27 cellular contexts compared by ENCODE assay signal in genomic region chr12:133108150-133108549, GRCh38.
"Had no signal": no experiment of that assay in that cellular context is flagged by ENCODE, and none has a peak within 500 bp of the region (broad histone marks: within the 10 kb centered on the region; RNA-seq: fewer than 3 reads in every experiment).

No MANE protein-coding gene starts in this region.

- H3K4me3 ChIP-seq: Peyer's patch, SJCRH30 had no signal

- H3K27ac Mint-ChIP-seq: activated CD8-positive, alpha-beta T cell treated with anti-CD3 and anti-CD28 coated beads, Interleukin-2, amount 10 ng/mL, durations not matched to agents 7 days and 5 days; activated naive CD4-positive, alpha-beta T cell treated with anti-CD3 and anti-CD28 coated beads, Interleukin-2, amount 50 U/mL, for 24 hours; activated T-cell treated with anti-CD3 and anti-CD28 coated beads, Interleukin-2, amount 50 U/mL, for 24 hours; activated T-helper 1 cell treated with anti-CD3 and anti-CD28 coated beads, Interleukin-12 subunit alpha, Interleukin-12 subunit beta, Interleukin-2, Interleukin-4 antibody, amounts not matched to agents 30 ng/mL and 10 ng/mL and 1 ng/mL, durations not matched to agents 14 hours and 24 hours and 36 hours; brain; T-helper 17 cell; WTC11 had no signal

- H3K4me1 Mint-ChIP-seq: brain, T-helper 17 cell, WTC11 had no signal

- H3K27ac ChIP-seq: Peyer's patch, RWPE1, SJCRH30 had no signal

- H3K9ac ChIP-seq: SK-N-SH had no signal

- H3K27me3 Mint-ChIP-seq: activated naive CD4-positive, alpha-beta T cell treated with anti-CD3 and anti-CD28 coated beads, Interleukin-2, amount 50 U/mL, for 24 hours; activated T-cell treated with anti-CD3 and anti-CD28 coated beads, Interleukin-2, amount 50 U/mL, for 24 hours; brain; T-helper 17 cell had no signal

- H3K4me3 Mint-ChIP-seq: activated CD8-positive, alpha-beta T cell treated with anti-CD3 and anti-CD28 coated beads, Interleukin-2, amount 10 ng/mL, durations not matched to agents 7 days and 5 days; activated naive CD4-positive, alpha-beta T cell treated with anti-CD3 and anti-CD28 coated beads, Interleukin-2, amount 50 U/mL, for 24 hours; activated T-cell treated with anti-CD3 and anti-CD28 coated beads, Interleukin-2, amount 50 U/mL, for 24 hours; activated T-helper 1 cell treated with anti-CD3 and anti-CD28 coated beads, Interleukin-12 subunit alpha, Interleukin-12 subunit beta, Interleukin-2, Interleukin-4 antibody, amounts not matched to agents 30 ng/mL and 10 ng/mL and 1 ng/mL, durations not matched to agents 14 hours and 24 hours and 36 hours; brain; T-helper 17 cell; WTC11 had no signal

- ATAC-seq: activated CD8-positive, alpha-beta T cell treated with anti-CD3 and anti-CD28 coated beads, Interleukin-2, amount 10 ng/mL, durations not matched to agents 7 days and 5 days; T-helper 17 cell; WTC11 had no signal

- H3K4me1 ChIP-seq: Peyer's patch, SJCRH30 had no signal

- DNase-seq: activated CD4-positive, alpha-beta T cell treated with anti-CD3 and anti-CD28 coated beads for 48 hours; activated CD4-positive, alpha-beta T cell treated with anti-CD3 and anti-CD28 coated beads, Interleukin-2, amount 50 U/mL, for 4 hours; activated CD4-positive, CD25-positive, alpha-beta regulatory T cell treated with anti-CD3 and anti-CD28 coated beads, Interleukin-2, amount 50 U/mL, for 72 hours; activated CD8-positive, alpha-beta memory T cell treated with anti-CD3 and anti-CD28 coated beads, Interleukin-2, amount 50 U/mL, for 48 hours; activated CD8-positive, alpha-beta T cell treated with anti-CD3 and anti-CD28 coated beads, Interleukin-2, amount 10 ng/mL, durations not matched to agents 7 days and 5 days; activated effector memory CD4-positive, alpha-beta T cell treated with Interleukin-2 at 50 U/mL for 16 hours; activated naive CD4-positive, alpha-beta T cell; activated T-cell treated with anti-CD3 and anti-CD28 coated beads, Interleukin-2, amount 50 U/mL, for 24 hours; amniotic stem cell; Kasumi-1; NCI-H1105 treated with DMSO at 0.1 percent for 48 hours; NCI-H146; NCI-H187 treated with DMSO at 0.1 percent for 48 hours; NCI-H2081 treated with DMSO at 0.1 percent for 48 hours; NCI-H446; NCI-H524; Peyer's patch; Right ventricle myocardium superior; SJCRH30; SK-N-SH; T-helper 17 cell; T-helper 9 cell had no signal

- H3K27me3 ChIP-seq: Peyer's patch, SJCRH30 had no signal

- H3K4me2 ChIP-seq: SK-N-SH had no signal
